In the genomic region with DNA sequence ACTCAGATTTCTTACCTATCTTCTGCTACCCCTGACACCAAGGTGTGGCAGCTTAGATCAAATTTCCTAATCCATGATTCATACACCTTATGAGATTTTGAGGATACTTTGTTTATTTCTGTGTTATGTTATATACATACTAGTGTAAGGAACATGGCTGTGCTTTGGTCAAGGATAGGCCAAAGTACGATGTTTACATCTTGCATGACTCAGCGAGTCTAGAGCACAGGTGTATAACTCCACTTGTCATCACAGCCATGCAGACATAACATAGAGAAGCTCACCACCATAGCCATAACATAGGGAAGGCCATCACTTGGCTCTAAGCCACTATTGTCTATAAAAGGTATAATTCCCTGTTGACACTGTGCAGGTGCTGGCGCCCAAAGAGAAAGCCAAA, we compare ENCODE assay signal across 24 cellular contexts.
DNase-seq lines count a peak whose midpoint lies in the region; ATAC-seq and TF ChIP-seq lines count a peak whose summit lies in the region.
"Had no signal": no experiment of that assay in that cellular context is flagged by ENCODE, and none has a peak within 500 bp of the region (broad histone marks: within the 10 kb centered on the region; RNA-seq: fewer than 3 reads in every experiment).

No MANE protein-coding gene starts in this region.

- no peaks in the 10 kb centered on the region for H3K4me1 Mint-ChIP-seq in type B pancreatic cell (ENCODE audit: unreplicated experiment)
- H3K4me1 Mint-ChIP-seq: activated B cell treated with CpG ODN at 0.5 μM for 24 hours; CD4-positive, CD25-positive, alpha-beta regulatory T cell had no signal

- no peak overlapping the region for H3K4me3 Mint-ChIP-seq in type B pancreatic cell
- H3K4me3 Mint-ChIP-seq: activated B cell treated with CpG ODN at 0.5 μM for 24 hours; activated naive CD4-positive, alpha-beta T cell treated with anti-CD3 and anti-CD28 coated beads for 36 hours; CD4-positive, CD25-positive, alpha-beta regulatory T cell; naive thymus-derived CD8-positive, alpha-beta T cell had no signal

- no peaks in the 10 kb centered on the region for H3K27me3 Mint-ChIP-seq in type B pancreatic cell

- H3K9me3 Mint-ChIP-seq in type B pancreatic cell, result no peaks in the 10 kb centered on the region
- H3K9me3 Mint-ChIP-seq: activated B cell treated with CpG ODN at 0.5 μM for 24 hours; activated naive CD4-positive, alpha-beta T cell treated with anti-CD3 and anti-CD28 coated beads for 36 hours; CD4-positive, CD25-positive, alpha-beta regulatory T cell; naive thymus-derived CD8-positive, alpha-beta T cell had no signal

- H3K36me3 Mint-ChIP-seq in type B pancreatic cell, result no peaks in the 10 kb centered on the region

- ATAC-seq in esophagus mucosa, result peak; percentile 34
- ATAC-seq: body of pancreas; gastroesophageal sphincter; naive thymus-derived CD8-positive, alpha-beta T cell; psoas muscle; stimulated activated naive CD8-positive, alpha-beta T cell treated with anti-CD3 and anti-CD28 coated beads, Interleukin-15, Interleukin-2, amounts not matched to agents 100 U/mL and 50 U/mL, for 24 hours had no signal

- H3K27ac Mint-ChIP-seq in type B pancreatic cell, result no peak overlapping the region
- H3K27ac Mint-ChIP-seq: activated B cell treated with CpG ODN at 0.5 μM for 24 hours; activated naive CD4-positive, alpha-beta T cell treated with anti-CD3 and anti-CD28 coated beads for 36 hours; CD4-positive, CD25-positive, alpha-beta regulatory T cell had no signal

- no peak for TF ChIP-seq CTCF in type B pancreatic cell (conservative IDR thresholded peaks at IDR 0.05)

- DNase-seq in NCI-H1105 treated with DMSO at 0.1 percent for 48 hours (lab: John Stamatoyannopoulos, UW), result peak; percentile 62
- no peak for DNase-seq in NCI-H1105 (lab: John Stamatoyannopoulos, UW)
- DNase-seq in NCI-H187 (lab: John Stamatoyannopoulos, UW), result peak; percentile 32 to 65
- peak; percentile 96 for DNase-seq in NCI-H748 (lab: John Stamatoyannopoulos, UW; ENCODE audit: unreplicated experiment)
- DNase-seq in type B pancreatic cell (ENCODE audit: extremely low spot score, unreplicated experiment), result no peak
- DNase-seq in superior temporal gyrus (ENCODE audit: extremely low spot score), result no peak
- DNase-seq in glomerular visceral epithelial cell (ENCODE audit: extremely low spot score), result no peak
- DNase-seq: activated B cell treated with CpG ODN at 0.5 μM for 24 hours; activated CD4-positive, alpha-beta T cell treated with anti-CD3 and anti-CD28 coated beads, Interleukin-2, amount 50 U/mL, for 4 hours; activated naive CD4-positive, alpha-beta T cell treated with anti-CD3 and anti-CD28 coated beads for 36 hours; adrenal gland; body of pancreas; CD4-positive, CD25-positive, alpha-beta regulatory T cell; dorsolateral prefrontal cortex; GM23248; left ventricle myocardium inferior; naive thymus-derived CD8-positive, alpha-beta T cell; NCI-H1092; NK-92 treated with Interleukin-12 subunit alpha and Interleukin-12 subunit beta, amount 100 ng/mL, for 24 hours; nucleus accumbens; psoas muscle; stimulated activated naive CD8-positive, alpha-beta T cell treated with anti-CD3 and anti-CD28 coated beads, Interleukin-15, Interleukin-2, amounts not matched to agents 100 U/mL and 50 U/mL, for 24 hours had no signal

Comparison
In these comparisons a context has a peak if more than half of its experiments do, and no peak if none do; other contexts are left out.
1. DNase-seq: peak in NCI-H1105 treated with DMSO at 0.1 percent for 48 hours (single experiment), NCI-H187 (2 of 2) and NCI-H748 (single experiment); none in NCI-H1105 (single experiment), type B pancreatic cell (single experiment), superior temporal gyrus (single experiment) and glomerular visceral epithelial cell (single experiment).